23 cellular contexts compared by ENCODE assay signal in the genomic region with DNA sequence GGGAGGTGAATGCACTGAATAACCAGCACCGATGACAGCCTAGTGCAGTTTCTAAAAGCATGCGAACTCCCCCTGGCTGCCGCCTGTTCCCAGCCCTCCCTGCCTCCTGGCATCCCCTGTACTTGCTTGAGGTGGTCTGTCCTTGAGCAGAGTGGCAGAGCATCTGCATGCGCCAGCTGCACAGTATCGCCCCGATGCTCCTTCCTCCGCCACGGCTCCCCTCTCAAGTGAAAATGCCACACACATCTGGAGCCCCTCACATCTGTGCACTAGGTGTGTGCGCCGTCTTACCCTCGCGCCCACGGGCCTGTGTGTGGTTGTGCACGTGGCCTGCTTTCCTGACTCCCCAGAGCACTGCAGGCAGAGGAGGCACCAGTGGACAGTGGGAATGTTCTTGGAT.
"Had no signal": no experiment of that assay in that cellular context is flagged by ENCODE, and none has a peak within 500 bp of the region (broad histone marks: within the 10 kb centered on the region; RNA-seq: fewer than 3 reads in every experiment).

No MANE protein-coding gene starts in this region.

- H3K27ac ChIP-seq: left ventricle myocardium inferior, lower lobe of right lung, neutrophil, pancreas, right lobe of liver, thoracic aorta, tibial nerve had no signal

- H3K4me1 ChIP-seq: left ventricle myocardium inferior, lower lobe of right lung, pancreas, right lobe of liver, tibial nerve had no signal

- H3K36me3 ChIP-seq: left ventricle myocardium inferior, lower lobe of right lung, neutrophil, pancreas, right lobe of liver, thoracic aorta had no signal

- H3K9me3 Mint-ChIP-seq: effector memory CD8-positive, alpha-beta T cell; immature natural killer cell; natural killer cell; stimulated activated naive CD8-positive, alpha-beta T cell treated with anti-CD3 and anti-CD28 coated beads, Interleukin-15, Interleukin-2, amounts not matched to agents 100 ng/mL and 50 ng/mL, for 24 hours had no signal

- H3K27me3 ChIP-seq: neutrophil, pancreas, right lobe of liver, tibial nerve had no signal

- ATAC-seq: effector memory CD8-positive, alpha-beta T cell; left colon; lower lobe of right lung; natural killer cell; pancreas; right lobe of liver; stimulated activated effector memory CD8-positive, alpha-beta T cell treated with anti-CD3 and anti-CD28 coated beads, Interleukin-12 subunit alpha, Interleukin-12 subunit beta, amount 100 ng/mL, for 72 hours had no signal

- H3K27me3 Mint-ChIP-seq: effector memory CD8-positive, alpha-beta T cell; progenitor cell of endocrine pancreas; stimulated activated naive CD8-positive, alpha-beta T cell treated with anti-CD3 and anti-CD28 coated beads, Interleukin-15, Interleukin-2, amounts not matched to agents 100 ng/mL and 50 ng/mL, for 24 hours had no signal

- H3K4me3 ChIP-seq: left ventricle myocardium inferior, lower lobe of right lung, pancreas, right lobe of liver, thoracic aorta, tibial nerve had no signal

- H3K36me3 Mint-ChIP-seq: natural killer cell had no signal

- H3K4me3 Mint-ChIP-seq: effector memory CD8-positive, alpha-beta T cell; immature natural killer cell; natural killer cell; stimulated activated effector memory CD8-positive, alpha-beta T cell treated with anti-CD3 and anti-CD28 coated beads, Interleukin-12 subunit alpha, Interleukin-12 subunit beta, amount 100 ng/mL, for 72 hours; stimulated activated naive CD8-positive, alpha-beta T cell treated with anti-CD3 and anti-CD28 coated beads, Interleukin-15, Interleukin-2, amounts not matched to agents 100 ng/mL and 50 ng/mL, for 24 hours had no signal

- H3K9me3 ChIP-seq: left ventricle myocardium inferior, lower lobe of right lung, neutrophil, pancreas, right lobe of liver, thoracic aorta, tibial nerve had no signal

- H3K27ac Mint-ChIP-seq: immature natural killer cell; natural killer cell; stimulated activated effector memory CD8-positive, alpha-beta T cell treated with anti-CD3 and anti-CD28 coated beads, Interleukin-12 subunit alpha, Interleukin-12 subunit beta, amount 100 ng/mL, for 72 hours; stimulated activated naive CD8-positive, alpha-beta T cell treated with anti-CD3 and anti-CD28 coated beads, Interleukin-15, Interleukin-2, amounts not matched to agents 100 ng/mL and 50 ng/mL, for 24 hours had no signal

- DNase-seq: cerebellar nuclear complex; cortex of kidney; effector memory CD8-positive, alpha-beta T cell; hypothalamus; immature natural killer cell; islet precursor cell; kidney glomerular epithelial cell; left colon; left ventricle myocardium inferior; lower lobe of right lung; natural killer cell; pancreas; small intestine; stimulated activated CD4-positive, alpha-beta T cell treated with anti-CD3 and anti-CD28 coated beads, Interleukin-12 subunit alpha, Interleukin-12 subunit beta, amount 100 ng/mL, for 4 hours; stimulated activated CD4-positive, alpha-beta T cell treated with anti-CD3 and anti-CD28 coated beads, Interleukin-1b, Interleukin-23, amount 100 ng/mL, for 48 hours; stimulated activated CD4-positive, alpha-beta T cell treated with anti-CD3 and anti-CD28 coated beads, Interleukin-4, amount 100 ng/mL, for 1 hour had no signal
